ENCODE assay signal across 25 cellular contexts in the genomic region with DNA sequence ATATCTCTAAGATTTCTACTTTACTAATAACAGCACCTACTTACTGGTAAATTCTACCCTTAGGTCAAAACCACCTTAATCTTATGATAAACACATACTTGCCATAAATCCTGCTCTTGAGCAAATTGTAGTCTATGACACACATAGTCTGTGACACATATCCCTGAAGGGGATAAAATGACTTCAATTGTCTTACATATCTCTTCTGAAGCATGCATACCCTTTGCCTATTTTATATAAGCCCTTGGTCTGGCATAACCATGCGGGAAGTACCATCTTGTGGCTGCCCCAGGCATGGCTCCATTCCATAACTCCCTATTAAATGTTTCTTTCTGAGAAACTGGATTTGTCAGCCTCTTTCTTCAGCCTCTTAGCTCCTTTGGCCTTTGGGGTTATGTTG.
"Had no signal": no experiment of that assay in that cellular context is flagged by ENCODE, and none has a peak within 500 bp of the region (broad histone marks: within the 10 kb centered on the region; RNA-seq: fewer than 3 reads in every experiment).

No MANE protein-coding gene starts in this region.

- H3K4me1 ChIP-seq: colonic mucosa, transverse colon, uterus had no signal

- H3K27ac Mint-ChIP-seq: activated CD4-positive, alpha-beta T cell treated with anti-CD3 and anti-CD28 coated beads, Interleukin-2, amount 10 ng/mL, durations not matched to agents 7 days and 5 days; activated CD8-positive, alpha-beta memory T cell treated with anti-CD3 and anti-CD28 coated beads, Interleukin-2, amount 10 ng/mL, durations not matched to agents 7 days and 5 days; activated CD8-positive, alpha-beta T cell treated with anti-CD3 and anti-CD28 coated beads for 36 hours; activated naive CD4-positive, alpha-beta T cell treated with anti-CD3 and anti-CD28 coated beads, Interleukin-2, amount 50 U/mL, for 24 hours; brain; effector memory CD8-positive, alpha-beta T cell; stimulated activated memory B cell treated with anti-CD40 and anti-IgM and Interleukin-4, amounts not matched to agents 10 μg/mL and 1 μg/mL and 100 μg/mL, for 72 hours had no signal

- H3K27me3 Mint-ChIP-seq: activated CD4-positive, alpha-beta T cell treated with anti-CD3 and anti-CD28 coated beads, Interleukin-2, amount 10 ng/mL, durations not matched to agents 7 days and 5 days; activated CD8-positive, alpha-beta memory T cell treated with anti-CD3 and anti-CD28 coated beads, Interleukin-2, amount 10 ng/mL, durations not matched to agents 7 days and 5 days; activated CD8-positive, alpha-beta T cell treated with anti-CD3 and anti-CD28 coated beads for 36 hours; activated naive CD4-positive, alpha-beta T cell treated with anti-CD3 and anti-CD28 coated beads, Interleukin-2, amount 50 U/mL, for 24 hours; effector memory CD8-positive, alpha-beta T cell; naive B cell; stimulated activated memory B cell treated with anti-CD40 and anti-IgM and Interleukin-4, amounts not matched to agents 10 μg/mL and 1 μg/mL and 100 μg/mL, for 72 hours had no signal

- H3K36me3 Mint-ChIP-seq: activated CD8-positive, alpha-beta memory T cell treated with anti-CD3 and anti-CD28 coated beads, Interleukin-2, amount 10 ng/mL, durations not matched to agents 7 days and 5 days; activated naive CD4-positive, alpha-beta T cell treated with anti-CD3 and anti-CD28 coated beads, Interleukin-2, amount 50 U/mL, for 24 hours; brain; naive B cell; stimulated activated memory B cell treated with anti-CD40 and anti-IgM and Interleukin-4, amounts not matched to agents 10 μg/mL and 1 μg/mL and 100 μg/mL, for 72 hours had no signal

- H3K4me1 Mint-ChIP-seq: activated CD4-positive, alpha-beta T cell treated with anti-CD3 and anti-CD28 coated beads, Interleukin-2, amount 10 ng/mL, durations not matched to agents 7 days and 5 days; activated CD8-positive, alpha-beta memory T cell treated with anti-CD3 and anti-CD28 coated beads, Interleukin-2, amount 10 ng/mL, durations not matched to agents 7 days and 5 days; activated naive CD4-positive, alpha-beta T cell treated with anti-CD3 and anti-CD28 coated beads, Interleukin-2, amount 50 U/mL, for 24 hours; brain; naive B cell; neural crest cell; stimulated activated memory B cell treated with anti-CD40 and anti-IgM and Interleukin-4, amounts not matched to agents 10 μg/mL and 1 μg/mL and 100 μg/mL, for 72 hours had no signal

- H3K9me3 Mint-ChIP-seq: activated CD4-positive, alpha-beta T cell treated with anti-CD3 and anti-CD28 coated beads, Interleukin-2, amount 10 ng/mL, durations not matched to agents 7 days and 5 days; activated CD8-positive, alpha-beta T cell treated with anti-CD3 and anti-CD28 coated beads for 36 hours; activated naive CD4-positive, alpha-beta T cell treated with anti-CD3 and anti-CD28 coated beads, Interleukin-2, amount 50 U/mL, for 24 hours; brain; neural crest cell; stimulated activated memory B cell treated with anti-CD40 and anti-IgM and Interleukin-4, amounts not matched to agents 10 μg/mL and 1 μg/mL and 100 μg/mL, for 72 hours had no signal

- H3K4me3 ChIP-seq: colonic mucosa, dorsolateral prefrontal cortex, sigmoid colon, smooth muscle cell, transverse colon, uterus had no signal

- DNase-seq: activated CD4-positive, alpha-beta T cell treated with anti-CD3 and anti-CD28 coated beads, Interleukin-2, amount 10 ng/mL, durations not matched to agents 7 days and 5 days; activated CD4-positive, CD25-positive, alpha-beta regulatory T cell treated with anti-CD3 and anti-CD28 coated beads, Interleukin-2, amount 50 U/mL, for 72 hours; activated CD8-positive, alpha-beta memory T cell treated with anti-CD3 and anti-CD28 coated beads, Interleukin-2, amount 10 ng/mL, durations not matched to agents 7 days and 5 days; activated CD8-positive, alpha-beta T cell treated with anti-CD3 and anti-CD28 coated beads for 36 hours; activated gamma-delta T cell treated with Interleukin-2 at 50 U/mL for 16 hours; activated T-cell treated with anti-CD3 and anti-CD28 coated beads for 4 hours; anterior cingulate cortex; central memory CD4-positive, alpha-beta T cell; colonic mucosa; dorsolateral prefrontal cortex; effector memory CD8-positive, alpha-beta T cell; left colon; mesendoderm; naive B cell; sigmoid colon; stimulated activated CD4-positive, alpha-beta T cell treated with anti-CD3 and anti-CD28 coated beads, Interleukin-15, amount 100 ng/mL, for 24 hours; T-helper 2 cell; transverse colon; uterus; WERI-Rb-1 had no signal

- H3K27me3 ChIP-seq: colonic mucosa, dorsolateral prefrontal cortex, sigmoid colon, transverse colon, uterus had no signal

- H3K27ac ChIP-seq: colonic mucosa, dorsolateral prefrontal cortex, sigmoid colon, transverse colon, uterus, WERI-Rb-1 had no signal

- H3K36me3 ChIP-seq: colonic mucosa, sigmoid colon, transverse colon, uterus, WERI-Rb-1 had no signal

- H3K9me3 ChIP-seq: colonic mucosa, sigmoid colon, transverse colon, uterus had no signal

- H3K4me3 Mint-ChIP-seq: activated CD4-positive, alpha-beta T cell treated with anti-CD3 and anti-CD28 coated beads, Interleukin-2, amount 10 ng/mL, durations not matched to agents 7 days and 5 days; activated CD8-positive, alpha-beta memory T cell treated with anti-CD3 and anti-CD28 coated beads, Interleukin-2, amount 10 ng/mL, durations not matched to agents 7 days and 5 days; activated CD8-positive, alpha-beta T cell treated with anti-CD3 and anti-CD28 coated beads for 36 hours; activated naive CD4-positive, alpha-beta T cell treated with anti-CD3 and anti-CD28 coated beads, Interleukin-2, amount 50 U/mL, for 24 hours; brain; effector memory CD8-positive, alpha-beta T cell; naive B cell; neural crest cell; stimulated activated memory B cell treated with anti-CD40 and anti-IgM and Interleukin-4, amounts not matched to agents 10 μg/mL and 1 μg/mL and 100 μg/mL, for 72 hours had no signal

- ATAC-seq: activated CD8-positive, alpha-beta memory T cell treated with anti-CD3 and anti-CD28 coated beads, Interleukin-2, amount 10 ng/mL, durations not matched to agents 7 days and 5 days; activated CD8-positive, alpha-beta T cell treated with anti-CD3 and anti-CD28 coated beads for 36 hours; effector memory CD8-positive, alpha-beta T cell; left colon; stimulated activated memory B cell treated with anti-CD40 and anti-IgM and Interleukin-4, amounts not matched to agents 10 μg/mL and 1 μg/mL and 100 μg/mL, for 72 hours had no signal
